In genomic region chr15:33125883-33126535, GRCh38 we compare ENCODE assay signal across 12 cellular contexts.
DNase-seq lines count a peak whose midpoint lies in the region; ATAC-seq and TF ChIP-seq lines count a peak whose summit lies in the region.
"Had no signal": no experiment of that assay in that cellular context is flagged by ENCODE, and none has a peak within 500 bp of the region (broad histone marks: within the 10 kb centered on the region; RNA-seq: fewer than 3 reads in every experiment).

No MANE protein-coding gene starts in this region.

- H3K14ac ChIP-seq in mesenchymal stem cell (ENCODE audit: low read length in 2 of 2): no peak overlapping the region

- peak overlapping the region; percentile 59 to 93 for H3K18ac ChIP-seq in mesenchymal stem cell (ENCODE audit: low read depth in 1 of 2, low read length in 2 of 2)

- no peak for DNase-seq in CD4-positive, CD25-positive, alpha-beta regulatory T cell
- DNase-seq in HFFc6 (no peak), mesenchymal stem cell (no peak), AG08396 (ENCODE audit: low spot score) (no peak), MV-4-11 (lab: John Stamatoyannopoulos, UW) (no peak)
- peak; percentile 19 to 22 for DNase-seq in activated T-cell treated with anti-CD3 and anti-CD28 coated beads, Interleukin-2, amount 50 U/mL, for 48 hours
- DNase-seq: glutamatergic neuron; NK-92 treated with Interleukin-12 subunit alpha and Interleukin-12 subunit beta, amount 100 ng/mL, for 24 hours had no signal

- no peaks in the 10 kb centered on the region for H3K9me3 ChIP-seq in CD4-positive, CD25-positive, alpha-beta regulatory T cell (ENCODE audit: control insufficient read depth in 2 of 2, low read length in 2 of 2)
- no peaks in the 10 kb centered on the region for H3K9me3 ChIP-seq in mesenchymal stem cell (ENCODE audit: control insufficient read depth, low read length)

- no peak overlapping the region for H2BK15ac ChIP-seq in mesenchymal stem cell (ENCODE audit: low read depth, poor library complexity, severe bottlenecking)

- H4K91ac ChIP-seq in mesenchymal stem cell (ENCODE audit: low read length): peak overlapping the region; percentile 94

- H3K4me2 ChIP-seq in mesenchymal stem cell (ENCODE audit: low read length, poor library complexity, severe bottlenecking): no peak overlapping the region

- peak overlapping the region; percentile 14 to 96 for H3K4ac ChIP-seq in mesenchymal stem cell (ENCODE audit: low read depth in 1 of 2, low read length in 2 of 2)

- H3K79me1 ChIP-seq in mesenchymal stem cell (replicated peaks; ENCODE audit: low read length, poor library complexity, severe bottlenecking): no peaks in the 10 kb centered on the region

- peak overlapping the region; percentile 87 for H4K8ac ChIP-seq in mesenchymal stem cell (ENCODE audit: low read length)

- peak overlapping the region in 2 of 3 donors; percentile 57 to 83 for H3K27ac Mint-ChIP-seq in CD4-positive, CD25-positive, alpha-beta regulatory T cell
- H3K27ac Mint-ChIP-seq in HFFc6: peak overlapping the region; percentile 87

- peaks cover 0 to 2% (median 0%) of the 10 kb centered on the region in 7 donors for H3K9me3 Mint-ChIP-seq in CD4-positive, CD25-positive, alpha-beta regulatory T cell
- H3K9me3 Mint-ChIP-seq in HFFc6: peaks cover 6% of the 10 kb centered on the region

- H2BK12ac ChIP-seq in mesenchymal stem cell (ENCODE audit: low read length in 2 of 2): peak overlapping the region; percentile 49 to 97

- H2BK120ac ChIP-seq in mesenchymal stem cell (ENCODE audit: low read depth, low read length): peak overlapping the region; percentile 56

- no peaks in the 10 kb centered on the region for H3K27me3 ChIP-seq in CD4-positive, CD25-positive, alpha-beta regulatory T cell (ENCODE audit: control insufficient read depth, insufficient read depth, low read length)
- no peaks in the 10 kb centered on the region for H3K27me3 ChIP-seq in mesenchymal stem cell (ENCODE audit: control insufficient read depth in 1 of 2, insufficient read depth in 1 of 2, low read length in 2 of 2)

- H3K4me3 ChIP-seq in CD4-positive, CD25-positive, alpha-beta regulatory T cell (ENCODE audit: low read depth, low read length): no peak overlapping the region
- no peak overlapping the region for H3K4me3 ChIP-seq in mesenchymal stem cell (ENCODE audit: insufficient read depth in 1 of 2, low read depth in 1 of 2, low read length in 2 of 2)
- H3K4me3 ChIP-seq: coronary artery had no signal

- H3K36me3 Mint-ChIP-seq in CD4-positive, CD25-positive, alpha-beta regulatory T cell: no peaks in the 10 kb centered on the region
- peaks cover 7% of the 10 kb centered on the region for H3K36me3 Mint-ChIP-seq in HFFc6 (ENCODE audit: low read depth)
- H3K36me3 Mint-ChIP-seq: mesothelial cell of epicardium had no signal

- peaks cover 7% of the 10 kb centered on the region for H3K4me1 ChIP-seq in CD4-positive, CD25-positive, alpha-beta regulatory T cell (ENCODE audit: control insufficient read depth, insufficient read depth, low read length, poor library complexity, severe bottlenecking)
- peaks cover 4% of the 10 kb centered on the region for H3K4me1 ChIP-seq in mesenchymal stem cell (ENCODE audit: control insufficient read depth, insufficient read depth, low read depth, low read length)

- 68% methylated on average over 5 of the region's 7 CpGs for WGBS in mesenchymal stem cell

- H3K9ac ChIP-seq in mesenchymal stem cell (ENCODE audit: low read length): peak overlapping the region; percentile 64

- peak overlapping the region in 1 of 2 experiments; percentile 72 for H3K23ac ChIP-seq in mesenchymal stem cell (ENCODE audit: low read length in 2 of 2)

- no peak overlapping the region for H2AFZ ChIP-seq in mesenchymal stem cell (ENCODE audit: low read depth, low read length)

- H2AK5ac ChIP-seq in mesenchymal stem cell (ENCODE audit: low read length, severe bottlenecking): peak overlapping the region; percentile 62

- peaks cover 5% of the 10 kb centered on the region for H3K27me3 Mint-ChIP-seq in CD4-positive, CD25-positive, alpha-beta regulatory T cell
- no peaks in the 10 kb centered on the region for H3K27me3 Mint-ChIP-seq in HFFc6 (ENCODE audit: insufficient read depth)

- ATAC-seq in CD4-positive, CD25-positive, alpha-beta regulatory T cell (ENCODE audit: low read depth in 2 of 2): peak; percentile 20 to 39
- ATAC-seq in GM19328 (IDR thresholded peaks at IDR 0.05; ENCODE audit: unreplicated experiment) (no peak), GM21737 (IDR thresholded peaks at IDR 0.05; ENCODE audit: unreplicated experiment) (no peak)

- H3K4me3 Mint-ChIP-seq in CD4-positive, CD25-positive, alpha-beta regulatory T cell: peak overlapping the region in 3 of 4 donors; percentile 22 to 67 (median 33)
- no peak overlapping the region; the same call in 1 of the 2 replicates for H3K4me3 Mint-ChIP-seq in HFFc6
- H3K4me3 Mint-ChIP-seq: mesothelial cell of epicardium had no signal

- no peaks in the 10 kb centered on the region for H3K36me3 ChIP-seq in CD4-positive, CD25-positive, alpha-beta regulatory T cell (ENCODE audit: control insufficient read depth, insufficient read depth, low read length)
- no peaks in the 10 kb centered on the region for H3K36me3 ChIP-seq in mesenchymal stem cell (ENCODE audit: control insufficient read depth in 1 of 2, insufficient read depth in 2 of 2, low read depth in 1 of 2, low read length in 2 of 2)

- H2BK5ac ChIP-seq in mesenchymal stem cell (ENCODE audit: low read depth, low read length, poor library complexity, severe bottlenecking): peak overlapping the region; percentile 31

- no peak overlapping the region for H3K27ac ChIP-seq in CD4-positive, CD25-positive, alpha-beta regulatory T cell (ENCODE audit: insufficient read depth, low read length, poor library complexity, severe bottlenecking)
- H3K27ac ChIP-seq in mesenchymal stem cell (ENCODE audit: low read length, poor library complexity, severe bottlenecking): peak overlapping the region; percentile 77
- H3K27ac ChIP-seq: coronary artery had no signal

- no peak for TF ChIP-seq CTCF in HFFc6 (IDR thresholded peaks at IDR 0.05)

- H3K4me1 Mint-ChIP-seq in CD4-positive, CD25-positive, alpha-beta regulatory T cell: peaks cover 4 to 20% (median 14%) of the 10 kb centered on the region in 4 donors
- H3K4me1 Mint-ChIP-seq in HFFc6 (ENCODE audit: low read depth): peaks cover 38% of the 10 kb centered on the region

Comparison
In these comparisons a context has a peak if more than half of its experiments do, and no peak if none do; other contexts are left out.
1. ATAC-seq: peak in CD4-positive, CD25-positive, alpha-beta regulatory T cell (2 of 2); none in GM19328 (single experiment) and GM21737 (single experiment).
2. DNase-seq: peak in activated T-cell treated with anti-CD3 and anti-CD28 coated beads, Interleukin-2, amount 50 U/mL, for 48 hours (2 of 2); none in CD4-positive, CD25-positive, alpha-beta regulatory T cell (0 of 3), HFFc6 (single experiment), mesenchymal stem cell (single experiment), AG08396 (single experiment) and MV-4-11 (single experiment).